17 cellular contexts compared by ENCODE assay signal in the genomic region with DNA sequence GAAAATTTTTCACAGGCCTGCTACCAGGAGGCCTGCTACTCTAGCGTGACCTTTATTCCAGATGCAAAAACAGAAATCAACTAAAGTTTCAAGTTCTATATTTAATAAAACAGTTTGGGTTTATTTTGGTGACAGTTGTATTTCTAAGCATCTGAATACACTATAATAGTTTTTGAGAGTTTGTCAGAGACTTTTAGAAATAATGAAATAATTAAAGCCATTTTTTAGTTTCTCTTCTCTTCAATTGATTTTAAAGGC.
DNase-seq lines count a peak whose midpoint lies in the region; ATAC-seq and TF ChIP-seq lines count a peak whose summit lies in the region.
"Had no signal": no experiment of that assay in that cellular context is flagged by ENCODE, and none has a peak within 500 bp of the region (broad histone marks: within the 10 kb centered on the region; RNA-seq: fewer than 3 reads in every experiment).

No MANE protein-coding gene starts in this region.

- peaks cover 9% of the 10 kb centered on the region for H3K4me1 ChIP-seq in BE2C
- no peaks in the 10 kb centered on the region for H3K4me1 ChIP-seq in mesenchymal stem cell (ENCODE audit: control insufficient read depth, insufficient read depth, low read depth, low read length)
- H3K4me1 ChIP-seq in gastrocnemius medialis, result peaks cover 6 to 20% of the 10 kb centered on the region in 2 donors
- H3K4me1 ChIP-seq: Caco-2, Peyer's patch had no signal

- no peak overlapping the region for H4K91ac ChIP-seq in mesenchymal stem cell (ENCODE audit: low read length)

- ATAC-seq in gastrocnemius medialis, result no peak
- no peak for ATAC-seq in HG02981 (IDR thresholded peaks at IDR 0.05; ENCODE audit: unreplicated experiment)

- no peak overlapping the region for H3K4ac ChIP-seq in mesenchymal stem cell (ENCODE audit: low read depth in 1 of 2, low read length in 2 of 2)

- H2BK5ac ChIP-seq in mesenchymal stem cell (ENCODE audit: low read depth, low read length, poor library complexity, severe bottlenecking), result no peak overlapping the region

- no peak for TF ChIP-seq POLR2A in gastrocnemius medialis (IDR thresholded peaks at IDR 0.05)

- H3K14ac ChIP-seq in mesenchymal stem cell (ENCODE audit: low read length in 2 of 2), result no peak overlapping the region

- WGBS in mesenchymal stem cell, result no CpG with 5 or more reads among the region's 1 CpG

- H3K36me3 ChIP-seq in BE2C, result no peaks in the 10 kb centered on the region
- no peaks in the 10 kb centered on the region for H3K36me3 ChIP-seq in mesenchymal stem cell (ENCODE audit: control insufficient read depth in 1 of 2, insufficient read depth in 2 of 2, low read depth in 1 of 2, low read length in 2 of 2)
- no peaks in the 10 kb centered on the region for H3K36me3 ChIP-seq in gastrocnemius medialis
- H3K36me3 ChIP-seq: Peyer's patch had no signal

- no peak overlapping the region for H2AFZ ChIP-seq in mesenchymal stem cell (ENCODE audit: low read depth, low read length)

- no peak overlapping the region for H3K18ac ChIP-seq in mesenchymal stem cell (ENCODE audit: low read depth in 1 of 2, low read length in 2 of 2)

- H2AK5ac ChIP-seq in mesenchymal stem cell (ENCODE audit: low read length, severe bottlenecking), result no peak overlapping the region

- TF ChIP-seq CTCF in BE2C (IDR thresholded peaks at IDR 0.05; ENCODE audit: low read depth, low read length) (no peak), gastrocnemius medialis (IDR thresholded peaks at IDR 0.05 in 4 of 5, conservative IDR thresholded peaks at IDR 0.05 in 1 of 5) (no peak)

- intact Hi-C loops in gastrocnemius medialis (cut with DNase I; ENCODE audit: low total_unique reads), result no loop called here

- no peak overlapping the region for H2BK120ac ChIP-seq in mesenchymal stem cell (ENCODE audit: low read depth, low read length)

- in situ Hi-C loops in gastrocnemius medialis (cut with MboI; ENCODE audit: low sequenced_read_pairs in 4 of 4), result no loop called here

- H3K9me3 ChIP-seq in BE2C, result no peaks in the 10 kb centered on the region
- H3K9me3 ChIP-seq in mesenchymal stem cell (ENCODE audit: control insufficient read depth, low read length), result no peaks in the 10 kb centered on the region
- H3K9me3 ChIP-seq in gastrocnemius medialis, result no peaks in the 10 kb centered on the region
- H3K9me3 ChIP-seq: Caco-2, Peyer's patch had no signal

- no peaks in the 10 kb centered on the region for H3K27me3 ChIP-seq in BE2C
- no peaks in the 10 kb centered on the region for H3K27me3 ChIP-seq in mesenchymal stem cell (ENCODE audit: control insufficient read depth in 1 of 2, insufficient read depth in 1 of 2, low read length in 2 of 2)
- no peaks in the 10 kb centered on the region for H3K27me3 ChIP-seq in gastrocnemius medialis
- H3K27me3 ChIP-seq: Peyer's patch had no signal

- H3K9ac ChIP-seq in mesenchymal stem cell (ENCODE audit: low read length), result peak overlapping the region; percentile 38

- H3K27ac ChIP-seq in mesenchymal stem cell (ENCODE audit: low read length, poor library complexity, severe bottlenecking) (no peak overlapping the region), gastrocnemius medialis (peak overlapping the region in 2 of 4 donors; percentile 20 to 32)
- H3K27ac ChIP-seq: Peyer's patch had no signal

- H3K4me3 ChIP-seq in BE2C (ENCODE audit: low read depth, low read length), result peak overlapping the region; percentile 14
- no peak overlapping the region for H3K4me3 ChIP-seq in mesenchymal stem cell (ENCODE audit: insufficient read depth in 1 of 2, low read depth in 1 of 2, low read length in 2 of 2)
- peak overlapping the region in 3 of 4 donors; percentile 8 to 41 (median 36) for H3K4me3 ChIP-seq in gastrocnemius medialis
- H3K4me3 ChIP-seq: Peyer's patch had no signal

- DNase-seq in BE2C, result peak; percentile 10
- peak; percentile 82 for DNase-seq in OCI-M1 (lab: John Stamatoyannopoulos, UW)
- DNase-seq in mesenchymal stem cell, result no peak
- DNase-seq in gastrocnemius medialis, result no peak
- DNase-seq in DMS79 treated with DMSO at 0.1 percent for 48 hours (lab: John Stamatoyannopoulos, UW), result no peak
- DNase-seq in GM19240 (ENCODE audit: insufficient read length, low spot score), result no peak
- no peak for DNase-seq in HuH-7.5 (ENCODE audit: low spot score)
- DNase-seq: 8988T, C1 segment of cervical spinal cord, Caco-2, GOT3, KG1, NCI-H1092 treated with DMSO at 0.1 percent for 48 hours, NCI-H1694, Peyer's patch, SHP77 had no signal

- no peak overlapping the region for H2BK15ac ChIP-seq in mesenchymal stem cell (ENCODE audit: low read depth, poor library complexity, severe bottlenecking)

- H3K4me2 ChIP-seq in mesenchymal stem cell (ENCODE audit: low read length, poor library complexity, severe bottlenecking), result no peak overlapping the region

- no peaks in the 10 kb centered on the region for H3K79me1 ChIP-seq in mesenchymal stem cell (replicated peaks; ENCODE audit: low read length, poor library complexity, severe bottlenecking)

- H4K8ac ChIP-seq in mesenchymal stem cell (ENCODE audit: low read length), result no peak overlapping the region

- H2BK12ac ChIP-seq in mesenchymal stem cell (ENCODE audit: low read length in 2 of 2), result no peak overlapping the region

- no peak overlapping the region for H3K23ac ChIP-seq in mesenchymal stem cell (ENCODE audit: low read length in 2 of 2)

Comparison
In these comparisons a context has a peak if more than half of its experiments do, and no peak if none do; other contexts are left out.
1. DNase-seq: peak in BE2C (single experiment) and OCI-M1 (single experiment); none in mesenchymal stem cell (single experiment), gastrocnemius medialis (0 of 2), DMS79 treated with DMSO at 0.1 percent for 48 hours (single experiment), GM19240 (single experiment) and HuH-7.5 (single experiment).
2. H3K4me3 ChIP-seq: peak in BE2C (single experiment) and gastrocnemius medialis (3 of 4); none in mesenchymal stem cell (0 of 2).